Comparison of ENCODE assay signal across 8 cellular contexts in genomic region chr3:195102609-195103467, GRCh38.
DNase-seq lines count a peak whose midpoint lies in the region; ATAC-seq and TF ChIP-seq lines count a peak whose summit lies in the region.

No MANE protein-coding gene starts in this region.

- H3K27me3 ChIP-seq in psoas muscle (ENCODE audit: insufficient read depth in 3 of 3, low read length in 2 of 3) = no peaks in the 10 kb centered on the region
- H3K27me3 ChIP-seq in GM23338 (ENCODE audit: insufficient read depth) = no peaks in the 10 kb centered on the region

- H3K27ac Mint-ChIP-seq in GM23338 = no peak overlapping the region

- intact Hi-C loops in psoas muscle (cut with DNase I) = loop anchor here in 1 of 2 donors (1.0 to 10.0 kb wide), 2 partner anchors 238 to 418 kb away; partner anchors contain the start of gene FAM43A

- H2AFZ ChIP-seq in GM23338 = no peak overlapping the region

- no peaks in the 10 kb centered on the region for H3K9me2 ChIP-seq in GM23338 (ENCODE audit: insufficient read depth)

- H3F3A ChIP-seq in GM23338 (replicated peaks; ENCODE audit: low read depth) = no peaks in the 10 kb centered on the region

- peaks cover 6% of the 10 kb centered on the region; the same call in 1 of the 2 replicates for H3K36me3 ChIP-seq in SK-N-MC (ENCODE audit: insufficient read depth, low read length)
- H3K36me3 ChIP-seq in psoas muscle (ENCODE audit: insufficient read depth in 1 of 2, low read depth in 1 of 2) = no peaks in the 10 kb centered on the region
- no peaks in the 10 kb centered on the region for H3K36me3 ChIP-seq in GM23338 (ENCODE audit: insufficient read depth)

- DNase-seq in GM03348 (ENCODE audit: low spot score) (peak; percentile 83), SK-N-MC (ENCODE audit: low read depth, low spot score) (peak; percentile 87), fibroblast of the aortic adventitia (ENCODE audit: low read depth) (peak; percentile 98), psoas muscle (no peak), GM23338 (ENCODE audit: low spot score) (no peak), NAMALWA (ENCODE audit: low spot score) (no peak), SHP77 treated with DMSO at 0.1 percent for 48 hours (lab: John Stamatoyannopoulos, UW) (no peak)

- peaks cover 12% of the 10 kb centered on the region for H3K27me3 Mint-ChIP-seq in GM23338 (ENCODE audit: insufficient read depth, low read depth, poor library complexity)

- H3K4me3 ChIP-seq in SK-N-MC (peak overlapping the region; percentile 24; the same call in 1 of the 2 replicates), fibroblast of the aortic adventitia (ENCODE audit: low read depth, low read length) (no peak overlapping the region), psoas muscle (no peak overlapping the region), GM23338 (no peak overlapping the region)

- TF ChIP-seq CTCF in fibroblast of the aortic adventitia (IDR thresholded peaks at IDR 0.05; ENCODE audit: insufficient read depth, low read length) (no peak), psoas muscle (IDR thresholded peaks at IDR 0.05) (no peak), GM23338 (conservative IDR thresholded peaks at IDR 0.05; ENCODE audit: low read depth in 2 of 2) (no peak)

- peaks cover 4% of the 10 kb centered on the region; the same call in 1 of the 2 replicates for H3K79me2 ChIP-seq in GM23338 (replicated peaks; ENCODE audit: insufficient read depth)

- H3K27ac ChIP-seq in SK-N-MC (peak overlapping the region; percentile 76), psoas muscle (no peak overlapping the region), GM23338 (ENCODE audit: low read depth) (no peak overlapping the region)

- WGBS in psoas muscle, 3 donors = 76 to 82% (median 77%) methylated on average over 28 to 32 of the region's 32 CpGs

- H3K4me2 ChIP-seq in GM23338 = no peak overlapping the region

- H3K4me3 Mint-ChIP-seq in GM23338 = no peak overlapping the region

- H3K9ac ChIP-seq in SK-N-MC (ENCODE audit: insufficient read length) = no peak overlapping the region

- no peaks in the 10 kb centered on the region for H3K9me3 Mint-ChIP-seq in GM23338

- peaks cover 5% of the 10 kb centered on the region; the same call in 1 of the 2 replicates for H4K20me1 ChIP-seq in GM23338 (replicated peaks; ENCODE audit: insufficient read depth)

- H3K4me1 ChIP-seq in psoas muscle (peaks cover 11% of the 10 kb centered on the region), GM23338 (ENCODE audit: insufficient read depth) (peaks cover 8% of the 10 kb centered on the region)

- H3K4me1 Mint-ChIP-seq in GM23338 = peaks cover 25% of the 10 kb centered on the region

- H3K36me3 Mint-ChIP-seq in GM23338 (ENCODE audit: low read depth) = peaks cover 5% of the 10 kb centered on the region; the same call in 2 of the 3 replicates

- ATAC-seq in psoas muscle (peak in 3 of 4 donors; percentile 60 to 71 (median 66)), GM23338 (no peak), GM18511 (IDR thresholded peaks at IDR 0.05; ENCODE audit: unreplicated experiment) (no peak)

- H3K9me3 ChIP-seq in SK-N-MC (ENCODE audit: low read depth, low read length) (no peaks in the 10 kb centered on the region), psoas muscle (no peaks in the 10 kb centered on the region)

TF ChIP-seq in GM23338, 12 proteins besides CTCF, POLR2A, EP300 and RAD21:
- TF ChIP-seq JUNB (IDR thresholded peaks at IDR 0.05; ENCODE audit: unreplicated experiment) = no peak
- no peak for TF ChIP-seq NANOG (IDR thresholded peaks at IDR 0.05; ENCODE audit: borderline replicate concordance)
- no peak for TF ChIP-seq STAT1 (IDR thresholded peaks at IDR 0.05; ENCODE audit: unreplicated experiment)
- TF ChIP-seq ZNF114 (CRISPR knock-in tag; IDR thresholded peaks at IDR 0.05) = no peak
- no peak for TF ChIP-seq ZNF331 (CRISPR knock-in tag; IDR thresholded peaks at IDR 0.05; ENCODE audit: low read depth)
- TF ChIP-seq REST (IDR thresholded peaks at IDR 0.05; ENCODE audit: unreplicated experiment) = no peak
- no peak for TF ChIP-seq EZH2 (IDR thresholded peaks at IDR 0.05; ENCODE audit: low read depth, unreplicated experiment)
- no peak for TF ChIP-seq POLR2AphosphoS5 (IDR thresholded peaks at IDR 0.05; ENCODE audit: low read depth)
- no peak for TF ChIP-seq CREB1 (CRISPR knock-in tag; IDR thresholded peaks at IDR 0.05; ENCODE audit: low read depth)

Comparison
In these comparisons a context has a peak if more than half of its experiments do, and no peak if none do; other contexts are left out.
1. DNase-seq: peak in GM03348 (single experiment), SK-N-MC (single experiment) and fibroblast of the aortic adventitia (single experiment); none in psoas muscle (0 of 2), GM23338 (single experiment), NAMALWA (single experiment) and SHP77 treated with DMSO at 0.1 percent for 48 hours (single experiment).
2. ATAC-seq: peak in psoas muscle (3 of 4); none in GM23338 (single experiment) and GM18511 (single experiment).